ENCODE assay signal across 10 cellular contexts in the genomic region with DNA sequence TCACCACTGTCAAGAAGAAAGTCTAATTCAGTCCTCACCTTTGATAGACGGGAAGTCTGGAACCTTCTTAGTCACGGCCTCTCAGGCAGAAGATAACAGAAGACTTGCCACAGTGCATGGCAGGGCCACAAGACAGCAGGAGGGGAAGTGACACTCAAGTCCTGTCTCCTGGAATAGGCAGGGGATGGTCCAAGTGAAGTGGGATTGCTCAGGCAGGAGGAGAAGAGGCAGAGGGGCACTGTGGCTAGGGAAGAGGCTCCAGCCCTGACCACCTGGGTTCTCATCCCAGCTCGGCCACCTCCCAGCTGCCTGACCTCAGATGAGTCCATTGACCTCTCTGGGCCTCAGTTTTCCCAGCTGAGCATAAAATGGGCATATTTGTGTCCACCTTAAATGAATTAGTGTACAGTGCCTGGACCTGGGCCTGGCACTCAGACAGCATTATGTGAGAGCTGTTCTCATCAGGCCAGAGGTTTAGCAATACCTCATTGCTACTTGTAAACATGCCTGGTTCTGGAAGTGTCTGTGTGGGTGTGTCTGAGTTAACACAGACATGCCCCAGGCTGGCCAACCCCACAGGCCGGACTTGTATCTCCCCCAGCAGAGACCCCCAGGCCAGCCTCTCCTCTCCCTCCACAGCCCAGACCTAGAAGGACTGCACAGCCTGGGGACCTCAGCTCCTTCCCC. TPM values are rescaled to one million over a fixed set of nuclear protein-coding genes. Genes with fewer than 3 reads are reported as not detected.
DNase-seq lines count a peak whose midpoint lies in the region; ATAC-seq lines count a peak whose summit lies in the region.
"Had no signal": no experiment of that assay in that cellular context is flagged by ENCODE, and none has a peak within 500 bp of the region (broad histone marks: within the 10 kb centered on the region; RNA-seq: fewer than 3 reads in every experiment).

No MANE protein-coding gene starts in this region.

- H3K27me3 Mint-ChIP-seq in activated naive CD8-positive, alpha-beta T cell: peaks cover 20% of the 10 kb centered on the region
- H3K27me3 Mint-ChIP-seq in activated naive CD8-positive, alpha-beta T cell treated with anti-CD3 and anti-CD28 coated beads, Interleukin-2, amount 50 U/mL, for 24 hours: peaks cover 41% of the 10 kb centered on the region
- peaks cover 10% of the 10 kb centered on the region for H3K27me3 Mint-ChIP-seq in activated T-helper 1 cell treated with anti-CD3 and anti-CD28 coated beads, Interleukin-12 subunit alpha, Interleukin-12 subunit beta, Interleukin-2, Interleukin-4 antibody, amounts not matched to agents 30 ng/mL and 10 ng/mL and 1 ng/mL, durations not matched to agents 14 hours and 24 hours and 36 hours (ENCODE audit: insufficient read depth)

- no peak for ATAC-seq in activated naive CD8-positive, alpha-beta T cell treated with anti-CD3 and anti-CD28 coated beads, Interleukin-2, amount 50 U/mL, for 24 hours
- no peak for ATAC-seq in stimulated activated effector memory CD8-positive, alpha-beta T cell treated with anti-CD3 and anti-CD28 coated beads, Interleukin-12 subunit alpha, Interleukin-12 subunit beta, amount 100 ng/mL, for 72 hours
- no peak for ATAC-seq in aorta (ENCODE audit: low FRiP score)

- no peaks in the 10 kb centered on the region for H3K4me1 ChIP-seq in aorta (ENCODE audit: control insufficient read depth in 1 of 2, insufficient read depth in 2 of 2, low read length in 2 of 2)

- H3K4me3 Mint-ChIP-seq in activated naive CD8-positive, alpha-beta T cell: peak overlapping the region; percentile 15
- no peak overlapping the region for H3K4me3 Mint-ChIP-seq in activated naive CD8-positive, alpha-beta T cell treated with anti-CD3 and anti-CD28 coated beads, Interleukin-2, amount 50 U/mL, for 24 hours
- peak overlapping the region; percentile 24 for H3K4me3 Mint-ChIP-seq in activated T-helper 1 cell treated with anti-CD3 and anti-CD28 coated beads, Interleukin-12 subunit alpha, Interleukin-12 subunit beta, Interleukin-2, Interleukin-4 antibody, amounts not matched to agents 30 ng/mL and 10 ng/mL and 1 ng/mL, durations not matched to agents 14 hours and 24 hours and 36 hours
- H3K4me3 Mint-ChIP-seq in stimulated activated effector memory CD8-positive, alpha-beta T cell treated with anti-CD3 and anti-CD28 coated beads, Interleukin-12 subunit alpha, Interleukin-12 subunit beta, amount 100 ng/mL, for 72 hours: peak overlapping the region; percentile 42

- H3K9me3 ChIP-seq in aorta (ENCODE audit: control insufficient read depth, low read length): no peaks in the 10 kb centered on the region
- H3K9me3 ChIP-seq: thoracic aorta had no signal

- WGBS in aorta, 2 donors: 64 to 85% methylated on average over 4 of the region's 4 CpGs

- H3K27ac Mint-ChIP-seq in activated naive CD8-positive, alpha-beta T cell: no peak overlapping the region
- H3K27ac Mint-ChIP-seq in activated naive CD8-positive, alpha-beta T cell treated with anti-CD3 and anti-CD28 coated beads, Interleukin-2, amount 50 U/mL, for 24 hours: no peak overlapping the region
- peak overlapping the region; percentile 54 for H3K27ac Mint-ChIP-seq in activated T-helper 1 cell treated with anti-CD3 and anti-CD28 coated beads, Interleukin-12 subunit alpha, Interleukin-12 subunit beta, Interleukin-2, Interleukin-4 antibody, amounts not matched to agents 30 ng/mL and 10 ng/mL and 1 ng/mL, durations not matched to agents 14 hours and 24 hours and 36 hours
- H3K27ac Mint-ChIP-seq in stimulated activated effector memory CD8-positive, alpha-beta T cell treated with anti-CD3 and anti-CD28 coated beads, Interleukin-12 subunit alpha, Interleukin-12 subunit beta, amount 100 ng/mL, for 72 hours: peak overlapping the region; percentile 26

- no peaks in the 10 kb centered on the region for H3K9me3 Mint-ChIP-seq in activated naive CD8-positive, alpha-beta T cell (ENCODE audit: low read depth)
- no peaks in the 10 kb centered on the region for H3K9me3 Mint-ChIP-seq in activated naive CD8-positive, alpha-beta T cell treated with anti-CD3 and anti-CD28 coated beads, Interleukin-2, amount 50 U/mL, for 24 hours
- no peaks in the 10 kb centered on the region for H3K9me3 Mint-ChIP-seq in activated T-helper 1 cell treated with anti-CD3 and anti-CD28 coated beads, Interleukin-12 subunit alpha, Interleukin-12 subunit beta, Interleukin-2, Interleukin-4 antibody, amounts not matched to agents 30 ng/mL and 10 ng/mL and 1 ng/mL, durations not matched to agents 14 hours and 24 hours and 36 hours
- H3K9me3 Mint-ChIP-seq in stimulated activated effector memory CD8-positive, alpha-beta T cell treated with anti-CD3 and anti-CD28 coated beads, Interleukin-12 subunit alpha, Interleukin-12 subunit beta, amount 100 ng/mL, for 72 hours: no peaks in the 10 kb centered on the region

- peaks cover 23% of the 10 kb centered on the region for H3K4me1 Mint-ChIP-seq in activated naive CD8-positive, alpha-beta T cell (ENCODE audit: low read depth)
- peaks cover 26% of the 10 kb centered on the region for H3K4me1 Mint-ChIP-seq in activated naive CD8-positive, alpha-beta T cell treated with anti-CD3 and anti-CD28 coated beads, Interleukin-2, amount 50 U/mL, for 24 hours
- H3K4me1 Mint-ChIP-seq in activated T-helper 1 cell treated with anti-CD3 and anti-CD28 coated beads, Interleukin-12 subunit alpha, Interleukin-12 subunit beta, Interleukin-2, Interleukin-4 antibody, amounts not matched to agents 30 ng/mL and 10 ng/mL and 1 ng/mL, durations not matched to agents 14 hours and 24 hours and 36 hours (ENCODE audit: low read depth): peaks cover 34% of the 10 kb centered on the region
- peaks cover 36% of the 10 kb centered on the region for H3K4me1 Mint-ChIP-seq in stimulated activated effector memory CD8-positive, alpha-beta T cell treated with anti-CD3 and anti-CD28 coated beads, Interleukin-12 subunit alpha, Interleukin-12 subunit beta, amount 100 ng/mL, for 72 hours

- H3K36me3 Mint-ChIP-seq in activated naive CD8-positive, alpha-beta T cell: no peaks in the 10 kb centered on the region
- H3K36me3 Mint-ChIP-seq in activated naive CD8-positive, alpha-beta T cell treated with anti-CD3 and anti-CD28 coated beads, Interleukin-2, amount 50 U/mL, for 24 hours (ENCODE audit: low read depth): no peaks in the 10 kb centered on the region
- H3K36me3 Mint-ChIP-seq in activated T-helper 1 cell treated with anti-CD3 and anti-CD28 coated beads, Interleukin-12 subunit alpha, Interleukin-12 subunit beta, Interleukin-2, Interleukin-4 antibody, amounts not matched to agents 30 ng/mL and 10 ng/mL and 1 ng/mL, durations not matched to agents 14 hours and 24 hours and 36 hours (ENCODE audit: low read depth): no peaks in the 10 kb centered on the region
- H3K36me3 Mint-ChIP-seq in stimulated activated effector memory CD8-positive, alpha-beta T cell treated with anti-CD3 and anti-CD28 coated beads, Interleukin-12 subunit alpha, Interleukin-12 subunit beta, amount 100 ng/mL, for 72 hours: no peaks in the 10 kb centered on the region

- H3K27ac ChIP-seq in aorta (ENCODE audit: low read depth in 1 of 2, low read length in 2 of 2): no peak overlapping the region
- H3K27ac ChIP-seq: thoracic aorta, WERI-Rb-1 had no signal

- intact Hi-C loops in activated T-helper 1 cell treated with anti-CD3 and anti-CD28 coated beads, Interleukin-12 subunit alpha, Interleukin-12 subunit beta, Interleukin-2, Interleukin-4 antibody, amounts not matched to agents 30 ng/mL and 10 ng/mL and 1 ng/mL, durations not matched to agents 14 hours and 24 hours and 36 hours (cut with micrococcal nuclease): no loop called here
- intact Hi-C loops in aorta (cut with DNase I): no loop called here

- H3K36me3 ChIP-seq in aorta (ENCODE audit: control insufficient read depth in 1 of 2, insufficient read depth in 2 of 2, low read length in 1 of 2): no peaks in the 10 kb centered on the region
- H3K36me3 ChIP-seq: thoracic aorta, WERI-Rb-1 had no signal

- H3K27me3 ChIP-seq in aorta (ENCODE audit: control insufficient read depth in 1 of 2, insufficient read depth in 2 of 2, low read length in 1 of 2): no peaks in the 10 kb centered on the region

- DNase-seq in activated naive CD8-positive, alpha-beta T cell treated with anti-CD3 and anti-CD28 coated beads, Interleukin-2, amount 50 U/mL, for 24 hours: no peak
- DNase-seq in activated T-helper 1 cell treated with anti-CD3 and anti-CD28 coated beads, Interleukin-12 subunit alpha, Interleukin-12 subunit beta, Interleukin-2, Interleukin-4 antibody, amounts not matched to agents 30 ng/mL and 10 ng/mL and 1 ng/mL, durations not matched to agents 14 hours and 24 hours and 36 hours (ENCODE audit: low spot score): no peak
- DNase-seq in iris pigment epithelial cell (ENCODE audit: low read depth): peak; percentile 47
- DNase-seq in stimulated activated effector memory CD8-positive, alpha-beta T cell treated with anti-CD3 and anti-CD28 coated beads, Interleukin-12 subunit alpha, Interleukin-12 subunit beta, amount 100 ng/mL, for 72 hours (ENCODE audit: low spot score in 2 of 2): peak in 1 of 2 donors; percentile 44
- DNase-seq in aorta: no peak
- DNase-seq in Kasumi-1 (lab: John Stamatoyannopoulos, UW): no peak
- no peak for DNase-seq in cerebellar cortex (ENCODE audit: low spot score)

- no peak overlapping the region for H3K4me3 ChIP-seq in aorta (ENCODE audit: low read length in 2 of 2)
- H3K4me3 ChIP-seq: thoracic aorta had no signal

RNA-seq across cellular contexts. Expression of a gene that starts 11.5 kb away (rescaled TPM):
- total RNA-seq in activated T-helper 1 cell treated with anti-CD3 and anti-CD28 coated beads, Interleukin-12 subunit alpha, Interleukin-12 subunit beta, Interleukin-2, Interleukin-4 antibody, amounts not matched to agents 30 ng/mL and 10 ng/mL and 1 ng/mL, durations not matched to agents 14 hours and 24 hours and 36 hours: 3.0 and 3.7 TPM in 2 replicates
- total RNA-seq in aorta: 10 to 100 TPM in 1 of 2 donors, 1 to 10 TPM in 1; 5.0 to 11.2 TPM
- polyA plus RNA-seq in aorta: 1 to 10 TPM in 1 of 2 donors, not detected in 1; 1.6 TPM

Comparison
In these comparisons a context has a peak if more than half of its experiments do, and no peak if none do; other contexts are left out.
1. H3K27ac Mint-ChIP-seq: peak in activated T-helper 1 cell treated with anti-CD3 and anti-CD28 coated beads, Interleukin-12 subunit alpha, Interleukin-12 subunit beta, Interleukin-2, Interleukin-4 antibody, amounts not matched to agents 30 ng/mL and 10 ng/mL and 1 ng/mL, durations not matched to agents 14 hours and 24 hours and 36 hours (single experiment) and stimulated activated effector memory CD8-positive, alpha-beta T cell treated with anti-CD3 and anti-CD28 coated beads, Interleukin-12 subunit alpha, Interleukin-12 subunit beta, amount 100 ng/mL, for 72 hours (single experiment); none in activated naive CD8-positive, alpha-beta T cell (single experiment) and activated naive CD8-positive, alpha-beta T cell treated with anti-CD3 and anti-CD28 coated beads, Interleukin-2, amount 50 U/mL, for 24 hours (single experiment).